Comparison of ENCODE assay signal across 16 cellular contexts in genomic region chr12:42698213-42698612, GRCh38.
DNase-seq lines count a peak whose midpoint lies in the region; ATAC-seq and TF ChIP-seq lines count a peak whose summit lies in the region.
"Had no signal": no experiment of that assay in that cellular context is flagged by ENCODE, and none has a peak within 500 bp of the region (broad histone marks: within the 10 kb centered on the region; RNA-seq: fewer than 3 reads in every experiment).

No MANE protein-coding gene starts in this region.

- ATAC-seq in IMR-90 (ENCODE audit: low read depth) (no peak), HG03045 (IDR thresholded peaks at IDR 0.05; ENCODE audit: unreplicated experiment) (no peak)
- ATAC-seq: activated T-helper 17 cell treated with anti-CD3 and anti-CD28 coated beads, Interleukin-2, amount 50 U/mL, for 72 hours; natural killer cell had no signal

- TF ChIP-seq CTCF in A673 (conservative IDR thresholded peaks at IDR 0.05; ENCODE audit: low read depth, low read length): no peak
- no peak for TF ChIP-seq CTCF in IMR-90 (conservative IDR thresholded peaks at IDR 0.05; ENCODE audit: low read depth, low read length)
- TF ChIP-seq CTCF in esophagus squamous epithelium (IDR thresholded peaks at IDR 0.05): no peak

- no peak overlapping the region for H2AFZ ChIP-seq in IMR-90 (replicated peaks; ENCODE audit: low read length, poor library complexity)

- peak; percentile 83 for DNase-seq in A673 (ENCODE audit: low spot score)
- DNase-seq in IMR-90: no peak
- DNase-seq in amniotic epithelial cell (ENCODE audit: low read depth): peak; percentile 98
- DNase-seq in kidney glomerular epithelial cell (lab: John Stamatoyannopoulos, UW): peak; percentile 13
- no peak for DNase-seq in esophagus squamous epithelium (lab: John Stamatoyannopoulos, UW)
- DNase-seq in stimulated activated naive CD4-positive, alpha-beta T cell (lab: John Stamatoyannopoulos, UW): no peak
- no peak for DNase-seq in NCI-H526 (lab: John Stamatoyannopoulos, UW)
- DNase-seq: activated CD4-positive, alpha-beta T cell treated with anti-CD3 and anti-CD28 coated beads, Interleukin-2, amount 10 ng/mL, durations not matched to agents 24 days and 14 days; DMS79 treated with DMSO at 0.1 percent for 48 hours; natural killer cell; NCI-H2029; NK-92 treated with Interleukin-12 subunit alpha and Interleukin-12 subunit beta, amount 100 ng/mL, for 24 hours; T-helper 1 cell had no signal

- H3K4me1 ChIP-seq in A673 (ENCODE audit: insufficient read depth, low read length, poor library complexity, severe bottlenecking): peaks cover 25% of the 10 kb centered on the region
- no peaks in the 10 kb centered on the region for H3K4me1 ChIP-seq in IMR-90 (ENCODE audit: control insufficient read depth, insufficient read depth, low read length)
- H3K4me1 ChIP-seq in esophagus squamous epithelium: peaks cover 0 to 9% (median 0%) of the 10 kb centered on the region in 3 donors

- in situ Hi-C loops in IMR-90 (cut with MboI; ENCODE audit: low sequenced_read_pairs): no loop called here

- no peak overlapping the region for H4K5ac ChIP-seq in IMR-90 (ENCODE audit: low read depth, low read length)

- POLR2A ChIA-PET in A673 (lab: Charles Lee; ENCODE audit: low non-redundant PET): interaction anchor here (0.5 kb wide), 1 partner anchor 17 kb away, joined by 3 read pairs; no protein-coding TSS in a partner anchor
- POLR2A ChIA-PET in IMR-90 (lab: Charles Lee; ENCODE audit: unreplicated experiment): no interaction called here

- H3K27me3 ChIP-seq in A673 (replicated peaks; ENCODE audit: insufficient read depth, low read depth, low read length, poor library complexity) (no peaks in the 10 kb centered on the region), IMR-90 (ENCODE audit: control insufficient read depth, insufficient read depth, low read length) (no peaks in the 10 kb centered on the region; the same call in 1 of the 2 replicates), esophagus squamous epithelium (no peaks in the 10 kb centered on the region)

- no CpG with 5 or more reads among the region's 3 CpGs for whole genome bisulfite sequencing in IMR-90 (ENCODE audit: extremely low coverage in 2 of 2, insufficient read length in 1 of 2), 2 experiments
- WGBS in esophagus squamous epithelium, 2 donors: 56 to 70% methylated on average over 3 of the region's 3 CpGs

- H3K4me3 ChIP-seq in A673 (ENCODE audit: low read depth, low read length, poor library complexity, severe bottlenecking): no peak overlapping the region
- H3K4me3 ChIP-seq in IMR-90 (ENCODE audit: insufficient read depth, low read depth, low read length): no peak overlapping the region
- no peak overlapping the region for H3K4me3 ChIP-seq in esophagus squamous epithelium
- H3K4me3 ChIP-seq: smooth muscle cell had no signal

- dilution Hi-C loops in IMR-90 (cut with HindIII; ENCODE audit: low sequenced_read_pairs, unreplicated experiment): no loop called here

- H3K4me2 ChIP-seq in IMR-90 (ENCODE audit: low read depth, low read length): no peak overlapping the region
- H3K4me2 ChIP-seq: smooth muscle cell had no signal

- no peaks in the 10 kb centered on the region for H3K9me3 ChIP-seq in A673 (ENCODE audit: low read depth, low read length, poor library complexity, severe bottlenecking)
- no peaks in the 10 kb centered on the region; the same call in 1 of the 2 replicates for H3K9me3 ChIP-seq in IMR-90 (ENCODE audit: control insufficient read depth, insufficient read depth, low read length)
- H3K9me3 ChIP-seq in esophagus squamous epithelium: no peaks in the 10 kb centered on the region

- no peak overlapping the region for H2AK5ac ChIP-seq in IMR-90 (ENCODE audit: low read depth, low read length)

- H4K20me1 ChIP-seq in IMR-90 (ENCODE audit: insufficient read depth, low read length): no peaks in the 10 kb centered on the region

- TF ChIP-seq POLR2A in IMR-90 (IDR thresholded peaks at IDR 0.05; ENCODE audit: low read depth, low read length) (no peak), esophagus squamous epithelium (IDR thresholded peaks at IDR 0.05) (no peak)

- BruUV-seq in A673 (replicated peaks; lab: Mats Ljungman, UMichigan): no TSS peak
- BruUV-seq in IMR-90 (replicated peaks; lab: Mats Ljungman, UMichigan): no TSS peak

- no peak overlapping the region for H2BK15ac ChIP-seq in IMR-90 (ENCODE audit: low read depth, low read length)

- no peak overlapping the region for H2AK9ac ChIP-seq in IMR-90 (replicated peaks; ENCODE audit: low read depth, low read length, poor library complexity)

- H3K79me1 ChIP-seq in IMR-90 (ENCODE audit: low read depth in 1 of 2, low read length in 2 of 2): no peaks in the 10 kb centered on the region

- no peak overlapping the region for H3K56ac ChIP-seq in IMR-90 (ENCODE audit: extremely low read depth, insufficient read depth, low read length)

- no peak overlapping the region for H2BK120ac ChIP-seq in IMR-90 (ENCODE audit: low read depth, low read length)

- no peak overlapping the region for H3K9ac ChIP-seq in IMR-90 (ENCODE audit: low read depth, low read length)

- H3K36me3 ChIP-seq in A673 (ENCODE audit: insufficient read depth, low read length, poor library complexity, severe bottlenecking) (no peaks in the 10 kb centered on the region), IMR-90 (ENCODE audit: control insufficient read depth, insufficient read depth, low read length) (no peaks in the 10 kb centered on the region), esophagus squamous epithelium (no peaks in the 10 kb centered on the region)

- no peak overlapping the region for H3K18ac ChIP-seq in IMR-90 (ENCODE audit: low read depth, low read length)

- TF ChIP-seq RAD21 in IMR-90 (IDR thresholded peaks at IDR 0.05; ENCODE audit: low read length): no peak

- no peak overlapping the region for H4K91ac ChIP-seq in IMR-90 (ENCODE audit: insufficient read depth, low read depth, low read length)

- intact Hi-C loops in A673 (cut with micrococcal nuclease; ENCODE audit: unreplicated experiment): no loop called here
- intact Hi-C loops in IMR-90 (cut with micrococcal nuclease): no loop called here
- intact Hi-C loops in esophagus squamous epithelium (cut with DNase I): no loop called here

- no peak overlapping the region for H3K23ac ChIP-seq in IMR-90 (ENCODE audit: low read depth, low read length)

- CTCF ChIA-PET in A673 (lab: Charles Lee): no interaction called here
- CTCF ChIA-PET in IMR-90 (lab: Yijun Ruan, JAX): no interaction called here

- H3K14ac ChIP-seq in IMR-90 (replicated peaks; ENCODE audit: low read depth, low read length): no peak overlapping the region

- H3K4ac ChIP-seq in IMR-90 (ENCODE audit: low read depth, low read length): no peak overlapping the region

- H4K8ac ChIP-seq in IMR-90 (ENCODE audit: low read depth in 2 of 2, low read length in 2 of 2): no peak overlapping the region

- H3K27ac ChIP-seq in A673 (ENCODE audit: low read depth, low read length, poor library complexity, severe bottlenecking): no peak overlapping the region
- H3K27ac ChIP-seq in IMR-90 (ENCODE audit: insufficient read depth, low read length): no peak overlapping the region
- peak overlapping the region in 2 of 4 donors; percentile 43 to 49 for H3K27ac ChIP-seq in esophagus squamous epithelium

- H2BK5ac ChIP-seq in IMR-90 (ENCODE audit: low read depth, low read length, poor library complexity, severe bottlenecking): no peak overlapping the region

- H2BK20ac ChIP-seq in IMR-90 (ENCODE audit: low read depth, low read length): no peak overlapping the region

- H3K9me1 ChIP-seq in IMR-90 (ENCODE audit: insufficient read depth, low read length): no peaks in the 10 kb centered on the region

TF ChIP-seq in IMR-90, 13 proteins besides CTCF, POLR2A, EP300 and RAD21:
- TF ChIP-seq USF2 (IDR thresholded peaks at IDR 0.05; ENCODE audit: low read depth, low read length) (no peak), CEBPB (IDR thresholded peaks at IDR 0.05; ENCODE audit: low read depth, low read length) (peak; percentile 44), MAFK (IDR thresholded peaks at IDR 0.05; ENCODE audit: low read depth, low read length) (no peak), SMC3 (IDR thresholded peaks at IDR 0.05; ENCODE audit: low read depth, low read length) (no peak), BHLHE40 (IDR thresholded peaks at IDR 0.05; ENCODE audit: low read depth, low read length) (no peak), FOS (IDR thresholded peaks at IDR 0.05; ENCODE audit: low read depth, low read length) (no peak), RFX5 (IDR thresholded peaks at IDR 0.05; ENCODE audit: low read depth, low read length) (no peak), CHD1 (IDR thresholded peaks at IDR 0.05; ENCODE audit: low read depth, low read length) (no peak)

Comparison
In these comparisons a context has a peak if more than half of its experiments do, and no peak if none do; other contexts are left out.
1. DNase-seq: peak in A673 (single experiment), amniotic epithelial cell (single experiment) and kidney glomerular epithelial cell (single experiment); none in IMR-90 (single experiment), esophagus squamous epithelium (single experiment), stimulated activated naive CD4-positive, alpha-beta T cell (0 of 6) and NCI-H526 (0 of 2).